ENCODE assay signal across 17 cellular contexts in the genomic region with DNA sequence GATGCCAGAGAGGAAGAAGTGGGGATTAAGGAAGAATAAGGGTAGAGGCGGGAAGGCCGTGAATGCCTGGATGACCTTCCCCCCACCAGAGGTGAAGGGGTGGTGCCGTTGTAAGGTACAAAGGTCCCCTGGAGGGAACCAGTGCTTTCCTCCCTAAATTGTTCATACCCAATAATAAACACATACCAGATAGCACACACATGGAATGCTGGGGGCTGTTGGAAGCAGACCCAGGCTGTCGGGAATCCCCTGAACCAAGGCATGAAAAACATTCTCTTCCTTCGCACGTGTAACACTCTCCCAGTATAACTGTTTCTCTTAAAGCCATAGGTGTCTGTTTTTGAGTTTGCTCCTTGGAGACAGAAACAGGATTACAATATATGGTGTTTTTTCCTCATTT.
DNase-seq lines count a peak whose midpoint lies in the region; ATAC-seq, FAIRE-seq and TF ChIP-seq lines count a peak whose summit lies in the region.
"Had no signal": no experiment of that assay in that cellular context is flagged by ENCODE, and none has a peak within 500 bp of the region (broad histone marks: within the 10 kb centered on the region; RNA-seq: fewer than 3 reads in every experiment).

No MANE protein-coding gene starts in this region.

- H3K9me3 ChIP-seq in smooth muscle cell (replicated peaks; ENCODE audit: low read depth), result no peaks in the 10 kb centered on the region
- H3K9me3 ChIP-seq: HAP-1 had no signal

- no peaks in the 10 kb centered on the region for H4K20me1 ChIP-seq in smooth muscle cell (ENCODE audit: low read depth)
- H4K20me1 ChIP-seq: BLaER1 treated with 17β-estradiol and CSF1 and Interleukin-3, amounts not matched to agents 10 nM and 100 nM had no signal

- H3K27me3 Mint-ChIP-seq in activated naive CD8-positive, alpha-beta T cell treated with anti-CD3 and anti-CD28 coated beads for 36 hours, result no peaks in the 10 kb centered on the region
- H3K27me3 Mint-ChIP-seq: B cell had no signal

- no peaks in the 10 kb centered on the region for H3K79me2 ChIP-seq in smooth muscle cell (ENCODE audit: low read depth)

- H3F3A ChIP-seq in smooth muscle cell (ENCODE audit: low read depth), result no peaks in the 10 kb centered on the region

- H3K4me2 ChIP-seq in smooth muscle cell, result peak overlapping the region; percentile 31
- H3K4me2 ChIP-seq: BLaER1 treated with 17β-estradiol and CSF1 and Interleukin-3, amounts not matched to agents 10 nM and 100 nM had no signal

- 53% methylated on average over 6 of the region's 6 CpGs for WGBS in smooth muscle cell (ENCODE audit: low lambda C conversion rate)

- H3K27me3 ChIP-seq in bronchial epithelial cell (ENCODE audit: control insufficient read depth, insufficient read depth, low read length) (no peaks in the 10 kb centered on the region), smooth muscle cell (ENCODE audit: low read depth) (no peaks in the 10 kb centered on the region)
- H3K27me3 ChIP-seq: BLaER1 treated with 17β-estradiol and CSF1 and Interleukin-3, amounts not matched to agents 10 nM and 100 nM had no signal

- no peak overlapping the region for H3K4me3 ChIP-seq in bronchial epithelial cell (ENCODE audit: low read depth, low read length)
- H3K4me3 ChIP-seq in smooth muscle cell, result no peak overlapping the region
- H3K4me3 ChIP-seq: BLaER1 treated with 17β-estradiol and CSF1 and Interleukin-3, amounts not matched to agents 10 nM and 100 nM; GM12878; GM23248; HAP-1 had no signal

- DNase-seq in RPMI7951 (ENCODE audit: low read depth) (peak; percentile 22), bronchial epithelial cell (ENCODE audit: low read depth) (no peak), left lobe of liver (ENCODE audit: low spot score) (no peak), smooth muscle cell (lab: John Stamatoyannopoulos, UW; ENCODE audit: unreplicated experiment) (no peak)
- no peak for DNase-seq in activated naive CD8-positive, alpha-beta T cell treated with anti-CD3 and anti-CD28 coated beads for 36 hours
- no peak for DNase-seq in stimulated activated effector memory CD8-positive, alpha-beta T cell treated with anti-CD3 and anti-CD28 coated beads, Interleukin-12 subunit alpha, Interleukin-12 subunit beta, amount 100 ng/mL, for 72 hours (ENCODE audit: low spot score in 2 of 2)
- DNase-seq: Calu3; CD8-positive, alpha-beta T cell; DMS79 treated with DMSO at 0.1 percent for 48 hours; GM23248 had no signal

- peak; percentile 82 for ATAC-seq in left lobe of liver
- ATAC-seq in HG03432 (IDR thresholded peaks at IDR 0.05; ENCODE audit: unreplicated experiment), result no peak
- ATAC-seq in stimulated activated effector memory CD8-positive, alpha-beta T cell treated with anti-CD3 and anti-CD28 coated beads, Interleukin-12 subunit alpha, Interleukin-12 subunit beta, amount 100 ng/mL, for 72 hours, result no peak
- ATAC-seq: CD8-positive, alpha-beta T cell; GM12878 had no signal

- no peak overlapping the region for H3K4me3 Mint-ChIP-seq in activated naive CD8-positive, alpha-beta T cell treated with anti-CD3 and anti-CD28 coated beads for 36 hours
- no peak overlapping the region for H3K4me3 Mint-ChIP-seq in stimulated activated effector memory CD8-positive, alpha-beta T cell treated with anti-CD3 and anti-CD28 coated beads, Interleukin-12 subunit alpha, Interleukin-12 subunit beta, amount 100 ng/mL, for 72 hours
- H3K4me3 Mint-ChIP-seq: B cell; CD8-positive, alpha-beta T cell; IgD-negative memory B cell had no signal

- H3K36me3 Mint-ChIP-seq in activated naive CD8-positive, alpha-beta T cell treated with anti-CD3 and anti-CD28 coated beads for 36 hours, result no peaks in the 10 kb centered on the region
- no peaks in the 10 kb centered on the region for H3K36me3 Mint-ChIP-seq in stimulated activated effector memory CD8-positive, alpha-beta T cell treated with anti-CD3 and anti-CD28 coated beads, Interleukin-12 subunit alpha, Interleukin-12 subunit beta, amount 100 ng/mL, for 72 hours
- H3K36me3 Mint-ChIP-seq: CD8-positive, alpha-beta T cell; IgD-negative memory B cell had no signal

- TF ChIP-seq CTCF in bronchial epithelial cell (IDR thresholded peaks at IDR 0.05; ENCODE audit: insufficient read depth, low read length, severe bottlenecking), result no peak
- no peak for TF ChIP-seq CTCF in smooth muscle cell (IDR thresholded peaks at IDR 0.05; ENCODE audit: borderline replicate concordance, insufficient read depth, poor library complexity, severe bottlenecking)

- H3K4me1 Mint-ChIP-seq in activated naive CD8-positive, alpha-beta T cell treated with anti-CD3 and anti-CD28 coated beads for 36 hours, result no peaks in the 10 kb centered on the region
- peaks cover 7% of the 10 kb centered on the region for H3K4me1 Mint-ChIP-seq in stimulated activated effector memory CD8-positive, alpha-beta T cell treated with anti-CD3 and anti-CD28 coated beads, Interleukin-12 subunit alpha, Interleukin-12 subunit beta, amount 100 ng/mL, for 72 hours
- H3K4me1 Mint-ChIP-seq: IgD-negative memory B cell had no signal

- peaks cover 2% of the 10 kb centered on the region for H3K9me3 Mint-ChIP-seq in activated naive CD8-positive, alpha-beta T cell treated with anti-CD3 and anti-CD28 coated beads for 36 hours
- no peaks in the 10 kb centered on the region for H3K9me3 Mint-ChIP-seq in stimulated activated effector memory CD8-positive, alpha-beta T cell treated with anti-CD3 and anti-CD28 coated beads, Interleukin-12 subunit alpha, Interleukin-12 subunit beta, amount 100 ng/mL, for 72 hours
- H3K9me3 Mint-ChIP-seq: CD8-positive, alpha-beta T cell had no signal

- FAIRE-seq in bronchial epithelial cell (lab: Jason Lieb, UNC), result peak; percentile 43
- FAIRE-seq: GM12878 had no signal

- no peak overlapping the region for H3K27ac Mint-ChIP-seq in activated naive CD8-positive, alpha-beta T cell treated with anti-CD3 and anti-CD28 coated beads for 36 hours
- no peak overlapping the region for H3K27ac Mint-ChIP-seq in stimulated activated effector memory CD8-positive, alpha-beta T cell treated with anti-CD3 and anti-CD28 coated beads, Interleukin-12 subunit alpha, Interleukin-12 subunit beta, amount 100 ng/mL, for 72 hours
- H3K27ac Mint-ChIP-seq: B cell; CD8-positive, alpha-beta T cell had no signal

- no peak overlapping the region for H2AFZ ChIP-seq in smooth muscle cell (ENCODE audit: low read depth)
- H2AFZ ChIP-seq: GM23248 had no signal

- H3K27ac ChIP-seq in smooth muscle cell (ENCODE audit: low read depth), result peak overlapping the region; percentile 41
- H3K27ac ChIP-seq: BLaER1 treated with 17β-estradiol and CSF1 and Interleukin-3, amounts not matched to agents 10 nM and 100 nM; GM23248; HL-60 had no signal

- no peak overlapping the region for H3K9ac ChIP-seq in smooth muscle cell (ENCODE audit: low read depth)
- H3K9ac ChIP-seq: BLaER1 treated with 17β-estradiol and CSF1 and Interleukin-3, amounts not matched to agents 10 nM and 100 nM; GM23248 had no signal

- H3K4me1 ChIP-seq in smooth muscle cell (ENCODE audit: low read depth), result no peaks in the 10 kb centered on the region
- H3K4me1 ChIP-seq: HAP-1 had no signal

- H3K36me3 ChIP-seq in bronchial epithelial cell (ENCODE audit: control insufficient read depth, insufficient read depth, low read length) (no peaks in the 10 kb centered on the region), smooth muscle cell (ENCODE audit: low read depth) (no peaks in the 10 kb centered on the region)
- H3K36me3 ChIP-seq: BLaER1 treated with 17β-estradiol and CSF1 and Interleukin-3, amounts not matched to agents 10 nM and 100 nM; HAP-1 had no signal
